Comparison of ENCODE assay signal across 1 cellular context in genomic region chr6:131135244-131136020, GRCh38.
TF ChIP-seq lines count a peak whose summit lies in the region.

AKAP7 (plus strand) TSS chr6:131135467; CDS start chr6:131135764, 297 bp downstream.

TF ChIP-seq in HepG2, 621 proteins besides CTCF, POLR2A, EP300 and RAD21 (continued from another document and continues in another):
- TF ChIP-seq ZNF317 (CRISPR knock-in tag; IDR thresholded peaks at IDR 0.05) (peak; percentile 50; the same call in 1 of the 2 replicates), ZNF792 (CRISPR knock-in tag; IDR thresholded peaks at IDR 0.05) (0 out of 2 replicates have a peak, but pooled peaks have one; percentile 76), LBX2 (CRISPR knock-in tag; IDR thresholded peaks at IDR 0.05; ENCODE audit: borderline replicate concordance) (peak; percentile 80; the same call in 1 of the 2 replicates), GLMP (CRISPR knock-in tag; IDR thresholded peaks at IDR 0.05; ENCODE audit: borderline replicate concordance) (0 out of 2 replicates have a peak, but pooled peaks have one; percentile 55), PRDM4 (CRISPR knock-in tag; IDR thresholded peaks at IDR 0.05; ENCODE audit: borderline replicate concordance) (0 out of 2 replicates have a peak, but pooled peaks have one; percentile 53), ZNF878 (CRISPR knock-in tag; IDR thresholded peaks at IDR 0.05) (no peak; the same call in 1 of the 2 replicates), PTBP1 (IDR thresholded peaks at IDR 0.05; ENCODE audit: low read depth, low read length, poor library complexity, severe bottlenecking) (no peak), MYNN (CRISPR knock-in tag; IDR thresholded peaks at IDR 0.05; ENCODE audit: low read depth) (no peak), ZNF24 (IDR thresholded peaks at IDR 0.05) (no peak), FOXO4 (CRISPR knock-in tag; conservative IDR thresholded peaks at IDR 0.05) (0 out of 2 replicates have a peak, but pooled peaks have one; percentile 78), MXI1 (IDR thresholded peaks at IDR 0.05; ENCODE audit: borderline replicate concordance, low read depth, low read length) (peak; percentile 52; the same call in 1 of the 3 replicates), ZMAT5 (CRISPR knock-in tag; IDR thresholded peaks at IDR 0.05; ENCODE audit: borderline replicate concordance, low read depth) (no peak), ZUFSP (CRISPR knock-in tag; IDR thresholded peaks at IDR 0.05; ENCODE audit: borderline replicate concordance) (no peak), ZNF225 (CRISPR knock-in tag; IDR thresholded peaks at IDR 0.05) (no peak), SUZ12 (IDR thresholded peaks at IDR 0.05; ENCODE audit: low read depth, low read length) (no peak), KDM5A (IDR thresholded peaks at IDR 0.05; ENCODE audit: borderline replicate concordance, low read length) (peak; percentile 68; the same call in 1 of the 2 replicates), ZNF383 (CRISPR knock-in tag; IDR thresholded peaks at IDR 0.05; ENCODE audit: borderline replicate concordance) (no peak), ZNF20 (CRISPR knock-in tag; IDR thresholded peaks at IDR 0.05) (no peak; the same call in 1 of the 2 replicates), ZSCAN21 (CRISPR knock-in tag; IDR thresholded peaks at IDR 0.05; ENCODE audit: borderline replicate concordance) (peak; percentile 61; the same call in 1 of the 2 replicates), SIX4 (CRISPR knock-in tag; IDR thresholded peaks at IDR 0.05) (0 out of 2 replicates have a peak, but pooled peaks have one; percentile 10), PREB (CRISPR knock-in tag; IDR thresholded peaks at IDR 0.05) (no peak), ZBTB38 (CRISPR knock-in tag; IDR thresholded peaks at IDR 0.05) (peak; percentile 19; the same call in 1 of the 2 replicates), ELF1 (CRISPR knock-in tag; IDR thresholded peaks at IDR 0.05) (no peak), RBM22 (optimal IDR thresholded peaks at IDR 0.05; ENCODE audit: low read length) (no peak), CREB1 (IDR thresholded peaks at IDR 0.05) (peak; percentile 23; the same call in 1 of the 2 replicates), CREB1 (CRISPR knock-in tag; IDR thresholded peaks at IDR 0.05) (no peak), ZNF678 (CRISPR knock-in tag; IDR thresholded peaks at IDR 0.05) (peak; percentile 86; the same call in 1 of the 2 replicates), MAZ (IDR thresholded peaks at IDR 0.05; ENCODE audit: borderline replicate concordance, low read depth, low read length) (peak; percentile 57; the same call in 1 of the 2 replicates), MAZ (CRISPR knock-in tag; IDR thresholded peaks at IDR 0.05; ENCODE audit: low read depth) (peak; percentile 81), CHCHD3 (CRISPR knock-in tag; IDR thresholded peaks at IDR 0.05) (no peak), ZFP1 (CRISPR knock-in tag; IDR thresholded peaks at IDR 0.05) (no peak), ZNF790 (CRISPR knock-in tag; IDR thresholded peaks at IDR 0.05; ENCODE audit: borderline replicate concordance) (peak; percentile 23; the same call in 1 of the 2 replicates), CHD2 (IDR thresholded peaks at IDR 0.05; ENCODE audit: low read depth, low read length) (peak; percentile 41; the same call in 1 of the 2 replicates), ZNF7 (CRISPR knock-in tag; IDR thresholded peaks at IDR 0.05) (no peak), ZKSCAN1 (IDR thresholded peaks at IDR 0.05; ENCODE audit: low read length) (no peak), RFX5 (IDR thresholded peaks at IDR 0.05; ENCODE audit: low read depth, low read length) (0 out of 2 replicates have a peak, but pooled peaks have one; percentile 29), AGO1 (IDR thresholded peaks at IDR 0.05; ENCODE audit: low read depth, low read length, poor library complexity, severe bottlenecking) (no peak), HNF1A (IDR thresholded peaks at IDR 0.05; ENCODE audit: low read depth) (no peak), HNF1A (CRISPR knock-in tag; IDR thresholded peaks at IDR 0.05; ENCODE audit: borderline replicate concordance) (no peak; the same call in 1 of the 2 replicates), MTF1 (CRISPR knock-in tag; IDR thresholded peaks at IDR 0.05) (peak; percentile 33; the same call in 1 of the 2 replicates), ADNP (CRISPR knock-in tag; IDR thresholded peaks at IDR 0.05) (no peak), MBNL3 (CRISPR knock-in tag; conservative IDR thresholded peaks at IDR 0.05) (no peak), ZNF337 (CRISPR knock-in tag; IDR thresholded peaks at IDR 0.05; ENCODE audit: borderline replicate concordance, low read depth) (no peak), ZNF230 (CRISPR knock-in tag; IDR thresholded peaks at IDR 0.05) (no peak), ZNF343 (CRISPR knock-in tag; IDR thresholded peaks at IDR 0.05) (no peak), ZNF775 (CRISPR knock-in tag; IDR thresholded peaks at IDR 0.05; ENCODE audit: borderline replicate concordance) (no peak), ZNF629 (CRISPR knock-in tag; conservative IDR thresholded peaks at IDR 0.05) (no peak), THAP8 (CRISPR knock-in tag; IDR thresholded peaks at IDR 0.05; ENCODE audit: borderline replicate concordance) (no peak), ZNF101 (CRISPR knock-in tag; IDR thresholded peaks at IDR 0.05; ENCODE audit: borderline replicate concordance, low read depth) (no peak), DRAP1 (CRISPR knock-in tag; IDR thresholded peaks at IDR 0.05) (peak; percentile 51; the same call in 1 of the 2 replicates), ZNF710 (CRISPR knock-in tag; IDR thresholded peaks at IDR 0.05; ENCODE audit: borderline replicate concordance) (no peak; the same call in 1 of the 2 replicates), NR1H2 (CRISPR knock-in tag; IDR thresholded peaks at IDR 0.05; ENCODE audit: borderline replicate concordance, low read depth) (0 out of 2 replicates have a peak, but pooled peaks have one; percentile 3)
